In the genomic region with DNA sequence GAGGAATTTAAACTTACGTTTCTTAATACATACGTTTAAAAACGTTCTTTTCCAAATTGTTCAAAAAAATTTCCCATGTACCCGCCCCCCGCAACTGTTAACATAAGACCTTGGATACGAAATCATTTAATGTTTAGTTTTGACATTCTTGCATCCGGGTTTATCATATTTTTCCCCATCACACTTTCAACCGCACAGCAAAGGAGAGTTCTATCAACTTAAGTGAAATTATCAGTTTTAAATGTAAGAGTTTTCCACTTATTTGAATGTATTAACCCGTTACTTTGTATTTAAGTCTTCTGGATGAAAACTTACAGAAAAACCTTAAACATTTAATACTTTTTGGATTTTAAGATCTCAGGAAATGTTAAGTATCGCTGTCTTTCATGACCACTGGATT, we compare ENCODE assay signal across 8 cellular contexts. TPM values are rescaled to one million over a fixed set of nuclear protein-coding genes. Genes with fewer than 3 reads are reported as not detected.
DNase-seq lines count a peak whose midpoint lies in the region; ATAC-seq and TF ChIP-seq lines count a peak whose summit lies in the region.

No MANE protein-coding gene starts in this region.

- no peak for TF ChIP-seq POLR2A in gastrocnemius medialis (IDR thresholded peaks at IDR 0.05)

- TF ChIP-seq CTCF in fibroblast of villous mesenchyme (IDR thresholded peaks at IDR 0.05; ENCODE audit: insufficient read depth, low read depth, low read length) (no peak), gastrocnemius medialis (IDR thresholded peaks at IDR 0.05 in 4 of 5, conservative IDR thresholded peaks at IDR 0.05 in 1 of 5) (no peak)

- in situ Hi-C loops in gastrocnemius medialis (cut with MboI; ENCODE audit: low sequenced_read_pairs in 4 of 4), result loop anchor here in 1 of 4 donors (25.0 kb wide), 1 partner anchor 564 kb away; the partner anchor contains the start of gene U2SURP

- H3K4me1 ChIP-seq in SJSA1 (replicated peaks) (peaks cover 12% of the 10 kb centered on the region), gastrocnemius medialis (peaks cover 28 to 34% of the 10 kb centered on the region in 2 donors)

- H3K36me3 ChIP-seq in SJSA1 (peaks cover 25% of the 10 kb centered on the region), gastrocnemius medialis (no peaks in the 10 kb centered on the region)

- DNase-seq in GM03348 (ENCODE audit: low spot score), result peak; percentile 9
- DNase-seq in SJSA1 (ENCODE audit: low read depth in 1 of 2, low spot score in 2 of 2), result no peak
- no peak for DNase-seq in fibroblast of villous mesenchyme (ENCODE audit: low read depth)
- DNase-seq in gastrocnemius medialis, result no peak
- no peak for DNase-seq in iPS-NIHi7 (ENCODE audit: extremely low spot score)
- DNase-seq in dedifferentiated amniotic fluid mesenchymal stem cell (ENCODE audit: extremely low spot score), result no peak
- no peak for DNase-seq in cortex of kidney (lab: John Stamatoyannopoulos, UW)

- H3K27me3 ChIP-seq in SJSA1 (replicated peaks), result no peaks in the 10 kb centered on the region
- H3K27me3 ChIP-seq in gastrocnemius medialis, result no peaks in the 10 kb centered on the region

- no peak for ATAC-seq in gastrocnemius medialis
- no peak for ATAC-seq in GM18858 (IDR thresholded peaks at IDR 0.05; ENCODE audit: unreplicated experiment)

- no peaks in the 10 kb centered on the region for H3K9me3 ChIP-seq in SJSA1 (replicated peaks)
- H3K9me3 ChIP-seq in gastrocnemius medialis, result no peaks in the 10 kb centered on the region

- H3K27ac ChIP-seq in SJSA1 (peak overlapping the region; percentile 94), gastrocnemius medialis (peak overlapping the region; percentile 96 to 100 (median 99))

- H3K4me3 ChIP-seq in SJSA1 (peak overlapping the region; percentile 70), fibroblast of villous mesenchyme (ENCODE audit: low read depth, low read length) (peak overlapping the region; percentile 99), gastrocnemius medialis (peak overlapping the region; percentile 91 to 98 (median 94))

- intact Hi-C loops in gastrocnemius medialis (cut with DNase I; ENCODE audit: low total_unique reads), result loop anchor here (2.0 to 5.0 kb wide), 5 partner anchors 54 to 711 kb away; partner anchors contain the start of genes ATR, GK5, RNF7 and U2SURP

RNA-seq across cellular contexts. Expression of gene XRN1, which starts 0.6 kb away (rescaled TPM):
- total RNA-seq in SJSA1 (2014; rRNA removed; shearing (Covaris generic)), result 13.6 and 17.4 TPM in 2 replicates
- total RNA-seq in fibroblast of villous mesenchyme (39.0 and 48.4 TPM in 2 replicates), gastrocnemius medialis (10 to 100 TPM; 41.8 to 52.2 (median 47.3) TPM)
